Comparison of ENCODE assay signal across 8 cellular contexts in genomic region chr11:47395225-47396048, GRCh38. TPM values are rescaled to one million over a fixed set of nuclear protein-coding genes. Genes with fewer than 3 reads are reported as not detected.
DNase-seq lines count a peak whose midpoint lies in the region; ATAC-seq and TF ChIP-seq lines count a peak whose summit lies in the region.
"Had no signal": no experiment of that assay in that cellular context is flagged by ENCODE, and none has a peak within 500 bp of the region (broad histone marks: within the 10 kb centered on the region; RNA-seq: fewer than 3 reads in every experiment).

No MANE protein-coding gene starts in this region.

- H3K27me3 Mint-ChIP-seq in CD8-positive, alpha-beta T cell (ENCODE audit: low read depth) = no peaks in the 10 kb centered on the region
- H3K27me3 Mint-ChIP-seq in activated B cell treated with CpG ODN at 0.5 μM for 24 hours = no peaks in the 10 kb centered on the region

- no peaks in the 10 kb centered on the region for H3K36me3 Mint-ChIP-seq in CD8-positive, alpha-beta T cell
- H3K36me3 Mint-ChIP-seq in activated B cell treated with CpG ODN at 0.5 μM for 24 hours (ENCODE audit: low read depth) = no peaks in the 10 kb centered on the region

- POLR2A ChIA-PET in CD8-positive, alpha-beta T cell (lab: Charles Lee) = interaction anchor here (0.6 to 0.7 kb wide), 2 partner anchors 12 to 622 kb away, joined by 3 to 5 read pairs; no protein-coding TSS in a partner anchor
- POLR2A ChIA-PET in activated B cell treated with CpG ODN at 0.5 μM for 24 hours (lab: Charles Lee) = interaction anchor here (0.5 to 9.3 kb wide), 15 partner anchors 10 to 1276 kb away, joined by 3 to 97 read pairs (median 5); partner anchors contain the start of genes ACP2, DDB2, PSMC3 and SLC39A13

- no peak for ATAC-seq in CD8-positive, alpha-beta T cell
- peak; percentile 5 for ATAC-seq in activated B cell treated with CpG ODN at 0.5 μM for 24 hours (ENCODE audit: low read depth)
- ATAC-seq in GM18505 (IDR thresholded peaks at IDR 0.05; ENCODE audit: unreplicated experiment) = no peak

- H3K27ac Mint-ChIP-seq in CD8-positive, alpha-beta T cell = peak overlapping the region; percentile 94
- H3K27ac Mint-ChIP-seq in activated B cell treated with CpG ODN at 0.5 μM for 24 hours = peak overlapping the region; percentile 95

- peaks cover 50% of the 10 kb centered on the region for H3K4me1 ChIP-seq in CD8-positive, alpha-beta T cell (ENCODE audit: insufficient read depth, low read length)
- peaks cover 16 to 24% of the 10 kb centered on the region in 2 donors for H3K4me1 ChIP-seq in mucosa of rectum (ENCODE audit: control insufficient read depth in 2 of 2, insufficient read depth in 2 of 2, low read length in 2 of 2)

- H3K27ac ChIP-seq in CD8-positive, alpha-beta T cell (ENCODE audit: low read depth, low read length) = peak overlapping the region; percentile 68
- peak overlapping the region; percentile 70 to 89 for H3K27ac ChIP-seq in mucosa of rectum (ENCODE audit: low read depth in 2 of 2, low read length in 2 of 2)

- CTCF ChIA-PET in CD8-positive, alpha-beta T cell (lab: Charles Lee) = interaction anchor here (15.9 kb wide), 1 partner anchor 24 kb away, joined by 175 read pairs; no protein-coding TSS in a partner anchor
- CTCF ChIA-PET in activated B cell treated with CpG ODN at 0.5 μM for 24 hours (lab: Charles Lee) = interaction anchor here (6.4 kb wide), 1 partner anchor 21 kb away, joined by 41 read pairs; no protein-coding TSS in a partner anchor

- TF ChIP-seq CTCF in CD8-positive, alpha-beta T cell (IDR thresholded peaks at IDR 0.05) = no peak
- TF ChIP-seq CTCF in activated B cell treated with CpG ODN at 0.5 μM for 24 hours (IDR thresholded peaks at IDR 0.05) = no peak

- H3K4me3 ChIP-seq in CD8-positive, alpha-beta T cell (ENCODE audit: low read depth, low read length) = peak overlapping the region; percentile 50
- H3K4me3 ChIP-seq in mucosa of rectum (ENCODE audit: low read length in 2 of 2) = no peak overlapping the region
- H3K4me3 ChIP-seq: body of pancreas, mucosa of descending colon had no signal

- no peak for DNase-seq in CD8-positive, alpha-beta T cell
- DNase-seq in activated B cell treated with CpG ODN at 0.5 μM for 24 hours (peak; percentile 43), NCI-H82 treated with DMSO at 0.1 percent for 48 hours (lab: John Stamatoyannopoulos, UW; ENCODE audit: unreplicated experiment) (no peak), NCI-H748 treated with DMSO at 0.1 percent for 48 hours (lab: John Stamatoyannopoulos, UW) (no peak)

- H3K4me3 Mint-ChIP-seq in CD8-positive, alpha-beta T cell = peak overlapping the region; percentile 60
- peak overlapping the region; percentile 64 for H3K4me3 Mint-ChIP-seq in activated B cell treated with CpG ODN at 0.5 μM for 24 hours

- H3K9me3 Mint-ChIP-seq in CD8-positive, alpha-beta T cell = no peaks in the 10 kb centered on the region
- H3K9me3 Mint-ChIP-seq in activated B cell treated with CpG ODN at 0.5 μM for 24 hours = no peaks in the 10 kb centered on the region

- H3K27me3 ChIP-seq in CD8-positive, alpha-beta T cell (ENCODE audit: insufficient read depth, low read length) = no peaks in the 10 kb centered on the region
- no peaks in the 10 kb centered on the region for H3K27me3 ChIP-seq in mucosa of rectum (ENCODE audit: control insufficient read depth in 2 of 2, insufficient read depth in 2 of 2, low read length in 2 of 2)
- H3K27me3 ChIP-seq: body of pancreas had no signal

- TF ChIP-seq POLR2A in GM18505 (IDR thresholded peaks at IDR 0.05; ENCODE audit: borderline replicate concordance, extremely low read depth, insufficient read depth, insufficient read length) = no peak

- no peaks in the 10 kb centered on the region for H3K9me3 ChIP-seq in CD8-positive, alpha-beta T cell (ENCODE audit: low read length)
- H3K9me3 ChIP-seq in mucosa of rectum (ENCODE audit: control insufficient read depth in 2 of 2, low read length in 2 of 2) = no peaks in the 10 kb centered on the region
- H3K9me3 ChIP-seq: body of pancreas, mucosa of descending colon had no signal

- intact Hi-C loops in CD8-positive, alpha-beta T cell (cut with DNase I, micrococcal nuclease) = no loop called here
- intact Hi-C loops in activated B cell treated with CpG ODN at 0.5 μM for 24 hours (cut with micrococcal nuclease) = no loop called here

- H3K4me1 Mint-ChIP-seq in CD8-positive, alpha-beta T cell (ENCODE audit: low read depth) = peaks cover 62% of the 10 kb centered on the region
- H3K4me1 Mint-ChIP-seq in activated B cell treated with CpG ODN at 0.5 μM for 24 hours = peaks cover 71% of the 10 kb centered on the region

- no peaks in the 10 kb centered on the region for H3K36me3 ChIP-seq in CD8-positive, alpha-beta T cell (ENCODE audit: insufficient read depth, low read length)
- no peaks in the 10 kb centered on the region for H3K36me3 ChIP-seq in mucosa of rectum (ENCODE audit: control insufficient read depth in 2 of 2, insufficient read depth in 2 of 2, low read length in 2 of 2)

- H3K9ac ChIP-seq in mucosa of rectum (ENCODE audit: low read depth in 1 of 2, low read length in 2 of 2) = peak overlapping the region; percentile 60

RNA-seq across cellular contexts. Expression of gene SLC39A13, which starts 13.0 kb away (rescaled TPM):
- 10 to 100 TPM; 34.0 to 34.6 TPM for total RNA-seq in CD8-positive, alpha-beta T cell
- 27.5 and 28.2 TPM in 2 replicates for total RNA-seq in activated B cell treated with CpG ODN at 0.5 μM for 24 hours

RNA-seq across cellular contexts. Expression of gene SPI1, which starts 17.1 kb away (rescaled TPM):
- 1 to 10 TPM in 1 of 2 experiments, under 1 TPM in 1; 0.58 to 1.1 TPM for total RNA-seq in CD8-positive, alpha-beta T cell
- 63.9 and 68.8 TPM in 2 replicates for total RNA-seq in activated B cell treated with CpG ODN at 0.5 μM for 24 hours

RNA-seq across cellular contexts. Expression of gene PSMC3, which starts 30.8 kb away (rescaled TPM):
- 10 to 100 TPM; 58.1 to 63.4 TPM for total RNA-seq in CD8-positive, alpha-beta T cell
- total RNA-seq in activated B cell treated with CpG ODN at 0.5 μM for 24 hours = 101 and 126 TPM in 2 replicates

RNA-seq across cellular contexts. Expression of gene MYBPC3, which starts 42.9 kb away (rescaled TPM):
- not detected for total RNA-seq in CD8-positive, alpha-beta T cell
- total RNA-seq in activated B cell treated with CpG ODN at 0.5 μM for 24 hours = 0.46 and 0.69 TPM in 2 replicates
- total RNA-seq: body of pancreas had no signal

RNA-seq across cellular contexts. Expression of gene RAPSN, which starts 53.5 kb away (rescaled TPM):
- under 1 TPM; 0.84 to 0.94 TPM for total RNA-seq in CD8-positive, alpha-beta T cell
- total RNA-seq in activated B cell treated with CpG ODN at 0.5 μM for 24 hours = 1.1 and 3.5 TPM in 2 replicates
- total RNA-seq: body of pancreas had no signal

Comparison
In these comparisons a context has a peak if more than half of its experiments do, and no peak if none do; other contexts are left out.
1. RNA of gene SPI1, which starts 17.1 kb away (total RNA-seq): 63.9 to 68.8 TPM in activated B cell treated with CpG ODN at 0.5 μM for 24 hours; 0.58 to 1.1 TPM in CD8-positive, alpha-beta T cell; every median in the first group is over 10 times any median in the second.